6 cellular contexts compared by ENCODE assay signal in genomic region chr7:45216622-45217165, GRCh38. TPM values are rescaled to one million over a fixed set of nuclear protein-coding genes. Genes with fewer than 3 reads are reported as not detected.
"Had no signal": no experiment of that assay in that cellular context is flagged by ENCODE, and none has a peak within 500 bp of the region (broad histone marks: within the 10 kb centered on the region; RNA-seq: fewer than 3 reads in every experiment).

No MANE protein-coding gene starts in this region.

- H3K4me2 ChIP-seq: GM23338 had no signal

- DNase-seq: HCEC 1CT had no signal

- H3K27ac ChIP-seq: HL-60 had no signal

- H3K4me3 ChIP-seq: GM23338, K562 had no signal

- H2AFZ ChIP-seq: GM23338 had no signal

RNA-seq across cellular contexts. Expression of gene RAMP3, which starts 59.1 kb away (rescaled TPM):
- total RNA-seq: HepG2, HT1080, K562 had no signal
- polyA plus RNA-seq: HepG2, K562 had no signal
